In the genomic region with DNA sequence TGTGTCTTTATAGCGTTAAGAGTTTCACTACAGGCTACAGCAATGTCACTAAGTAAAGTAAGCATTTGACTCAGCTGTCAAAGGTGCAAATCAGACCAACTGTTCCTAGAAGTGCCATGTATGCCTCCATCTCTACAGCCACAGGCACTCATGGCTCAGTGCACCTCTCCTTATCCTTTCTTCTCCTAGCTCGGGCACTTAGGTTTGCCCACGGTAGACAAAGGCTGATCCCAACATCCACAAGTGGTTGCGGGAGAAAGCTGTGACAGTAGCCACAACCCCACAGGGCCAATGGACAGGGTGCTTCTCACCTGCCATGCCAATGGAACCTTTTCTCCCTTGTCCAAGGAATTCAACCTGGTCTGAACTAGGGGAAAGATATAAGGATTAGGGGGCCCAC, we compare ENCODE assay signal across 5 cellular contexts.
"Had no signal": no experiment of that assay in that cellular context is flagged by ENCODE, and none has a peak within 500 bp of the region (broad histone marks: within the 10 kb centered on the region; RNA-seq: fewer than 3 reads in every experiment).

No MANE protein-coding gene starts in this region.

- ATAC-seq: HepG2, K562 had no signal

- H3K4me3 ChIP-seq: K562 had no signal

- DNase-seq: IMR-90 had no signal

- H3K27ac ChIP-seq: HL-60 had no signal

- H3K27ac Mint-ChIP-seq: IgD-negative memory B cell had no signal

- H3K4me1 Mint-ChIP-seq: IgD-negative memory B cell had no signal
